In genomic region chr2:121245913-121246312, GRCh38 we compare ENCODE assay signal across 28 cellular contexts. TPM values are rescaled to one million over a fixed set of nuclear protein-coding genes. Genes with fewer than 3 reads are reported as not detected.
DNase-seq lines count a peak whose midpoint lies in the region; ATAC-seq, FAIRE-seq and TF ChIP-seq lines count a peak whose summit lies in the region.
"Had no signal": no experiment of that assay in that cellular context is flagged by ENCODE, and none has a peak within 500 bp of the region (broad histone marks: within the 10 kb centered on the region; RNA-seq: fewer than 3 reads in every experiment).

No MANE protein-coding gene starts in this region.

- WGBS in spleen, 5 donors = 79 to 94% (median 88%) methylated on average over 4 of the region's 4 CpGs

- no peak for TF ChIP-seq CTCF in HCT116 (IDR thresholded peaks at IDR 0.05 in 2 of 3, conservative IDR thresholded peaks at IDR 0.05 in 1 of 3; ENCODE audit: borderline replicate concordance in 1 of 3, insufficient read depth in 1 of 3, low read depth in 2 of 3, low read length in 2 of 3)
- no peak for TF ChIP-seq CTCF in kidney (IDR thresholded peaks at IDR 0.05; ENCODE audit: borderline replicate concordance, extremely low read depth, insufficient read depth)
- no peak for TF ChIP-seq CTCF in spleen (IDR thresholded peaks at IDR 0.05 in 8 of 11, conservative IDR thresholded peaks at IDR 0.05 in 3 of 11)
- TF ChIP-seq CTCF in osteocyte (IDR thresholded peaks at IDR 0.05) = no peak

- H3K9me2 ChIP-seq in HCT116 (ENCODE audit: insufficient read depth) = no peaks in the 10 kb centered on the region

- no peak overlapping the region for H3K9ac ChIP-seq in HCT116 (ENCODE audit: low read length)
- H3K9ac ChIP-seq in kidney (ENCODE audit: low read length in 2 of 2) = no peak overlapping the region
- H3K9ac ChIP-seq: BLaER1 treated with 17β-estradiol and CSF1 and Interleukin-3, amounts not matched to agents 10 nM and 100 nM had no signal

- POLR2A ChIA-PET in HCT116 (lab: Charles Lee) = no interaction called here

- no peak overlapping the region for H3K4me2 ChIP-seq in HCT116 (ENCODE audit: low read length)
- H3K4me2 ChIP-seq: A549 had no signal

- H3K27me3 Mint-ChIP-seq in osteocyte (ENCODE audit: unreplicated experiment) = peaks cover 14% of the 10 kb centered on the region
- H3K27me3 Mint-ChIP-seq: CD4-positive, alpha-beta T cell had no signal

- H3K79me2 ChIP-seq in HCT116 (ENCODE audit: insufficient read depth, low read length) = no peaks in the 10 kb centered on the region

- no peak overlapping the region for H3K27ac ChIP-seq in HCT116 (ENCODE audit: low read depth, low read length)
- no peak overlapping the region for H3K27ac ChIP-seq in kidney (ENCODE audit: low read depth in 2 of 2, low read length in 2 of 2)
- no peak overlapping the region for H3K27ac ChIP-seq in spleen
- H3K27ac ChIP-seq: A549; BLaER1 treated with 17β-estradiol and CSF1 and Interleukin-3, amounts not matched to agents 10 nM and 100 nM had no signal

- H3K9me3 ChIP-seq in HCT116 (ENCODE audit: control insufficient read depth in 1 of 2, insufficient read depth in 1 of 2, low read depth in 1 of 2, low read length in 2 of 2) (no peaks in the 10 kb centered on the region), kidney (ENCODE audit: control insufficient read depth in 1 of 2, low read length in 2 of 2) (no peaks in the 10 kb centered on the region), spleen (no peaks in the 10 kb centered on the region)
- H3K9me3 ChIP-seq: A549; BLaER1 treated with 17β-estradiol and CSF1 and Interleukin-3, amounts not matched to agents 10 nM and 100 nM; MG63 had no signal

- TF ChIP-seq POLR2A in HCT116 (IDR thresholded peaks at IDR 0.05; ENCODE audit: borderline replicate concordance, extremely low read depth, insufficient read depth, insufficient read length) (no peak), spleen (IDR thresholded peaks at IDR 0.05) (no peak)

- no peak overlapping the region for H2AFZ ChIP-seq in HCT116 (ENCODE audit: low read depth, low read length, poor library complexity, severe bottlenecking)

- FAIRE-seq in kidney (lab: Jason Lieb, UNC) = no peak
- FAIRE-seq: A549, GM12878, H1 had no signal

- H4K20me1 ChIP-seq in HCT116 (ENCODE audit: insufficient read depth) = no peaks in the 10 kb centered on the region

- H3K4me3 ChIP-seq in HCT116 (replicated peaks in 1 of 2; ENCODE audit: low read depth in 1 of 2, low read length in 2 of 2) = no peak overlapping the region
- H3K4me3 ChIP-seq in kidney (ENCODE audit: low read length in 2 of 2) = no peak overlapping the region
- no peak overlapping the region for H3K4me3 ChIP-seq in spleen
- H3K4me3 ChIP-seq: A549; BLaER1 treated with 17β-estradiol and CSF1 and Interleukin-3, amounts not matched to agents 10 nM and 100 nM; GM12878; MG63 had no signal

- RAD21 ChIA-PET in HCT116 (lab: Charles Lee; ENCODE audit: low non-redundant PET in 1 of 2, low total read pairs in 2 of 2, uncharacterized antibody in 2 of 2, unreplicated experiment in 2 of 2) = no interaction called here

- H3K4me1 Mint-ChIP-seq in osteocyte (ENCODE audit: unreplicated experiment) = no peaks in the 10 kb centered on the region

- DNase-seq in HCT116 (ENCODE audit: low read depth, low spot score) = no peak
- peak; percentile 53 for DNase-seq in OCI-M1 (lab: John Stamatoyannopoulos, UW)
- peak; percentile 48 for DNase-seq in kidney
- DNase-seq in spleen = peak; percentile 56
- no peak for DNase-seq in osteocyte (ENCODE audit: extremely low spot score, unreplicated experiment)
- no peak for DNase-seq in NCI-H2196 treated with DMSO at 0.1 percent for 48 hours (lab: John Stamatoyannopoulos, UW; ENCODE audit: unreplicated experiment)
- DNase-seq in HuH-7 (ENCODE audit: low spot score) = no peak
- DNase-seq: AML-193; CD4-positive, alpha-beta T cell; COR-L47; DMS 273 treated with DMSO at 0.1 percent for 48 hours; DMS79; EL; GDM1; KG1; MG63; NCI-H1105 treated with DMSO at 0.1 percent for 48 hours; NCI-H146; NCI-H2107; NCI-H446; NCI-H526; NCI-H82; RPMI8226; SHP77 had no signal

- no peaks in the 10 kb centered on the region for H3K9me3 Mint-ChIP-seq in osteocyte (ENCODE audit: unreplicated experiment)
- H3K9me3 Mint-ChIP-seq: CD4-positive, alpha-beta T cell had no signal

- H3K4me3 Mint-ChIP-seq in osteocyte (ENCODE audit: unreplicated experiment) = no peak overlapping the region
- H3K4me3 Mint-ChIP-seq: CD4-positive, alpha-beta T cell had no signal

- CTCF ChIA-PET in HCT116 (lab: Charles Lee) = no interaction called here

- H3K27me3 ChIP-seq in HCT116 (ENCODE audit: insufficient read depth, low read length) (no peaks in the 10 kb centered on the region), spleen (replicated peaks in 1 of 7) (no peaks in the 10 kb centered on the region)
- H3K27me3 ChIP-seq: BLaER1 treated with 17β-estradiol and CSF1 and Interleukin-3, amounts not matched to agents 10 nM and 100 nM; MG63 had no signal

- H3K36me3 Mint-ChIP-seq in osteocyte (ENCODE audit: unreplicated experiment) = no peaks in the 10 kb centered on the region

- TF ChIP-seq RAD21 in HCT116 (IDR thresholded peaks at IDR 0.05; ENCODE audit: low read depth) = no peak

- H3K4me1 ChIP-seq in HCT116 (ENCODE audit: control insufficient read depth in 1 of 2, insufficient read depth in 2 of 2, low read length in 2 of 2) = no peaks in the 10 kb centered on the region
- H3K4me1 ChIP-seq in kidney (ENCODE audit: control insufficient read depth in 1 of 2, insufficient read depth in 1 of 2, low read depth in 1 of 2, low read length in 2 of 2) = peaks cover 3 to 21% of the 10 kb centered on the region in 2 donors
- H3K4me1 ChIP-seq in spleen = no peaks in the 10 kb centered on the region
- H3K4me1 ChIP-seq: A549 had no signal

- intact Hi-C loops in HCT116 (cut with micrococcal nuclease) = no loop called here
- intact Hi-C loops in kidney (cut with DNase I) = no loop called here
- intact Hi-C loops in spleen (cut with DNase I; ENCODE audit: low total_unique reads) = no loop called here

- no peak overlapping the region for H3K27ac Mint-ChIP-seq in osteocyte (ENCODE audit: unreplicated experiment)
- H3K27ac Mint-ChIP-seq: CD4-positive, alpha-beta T cell had no signal

- no TSS peak for BruUV-seq in HCT116 (replicated peaks; lab: Mats Ljungman, UMichigan)

- H3K36me3 ChIP-seq in HCT116 (ENCODE audit: control insufficient read depth in 1 of 2, insufficient read depth in 2 of 2, low read length in 2 of 2) (no peaks in the 10 kb centered on the region), kidney (ENCODE audit: control insufficient read depth in 1 of 2, insufficient read depth in 2 of 2, low read length in 2 of 2) (peaks cover 51 to 62% of the 10 kb centered on the region in 2 donors), spleen (peaks cover 0 to 17% (median 0%) of the 10 kb centered on the region in 6 donors)
- H3K36me3 ChIP-seq: BLaER1 treated with 17β-estradiol and CSF1 and Interleukin-3, amounts not matched to agents 10 nM and 100 nM; MG63 had no signal

- no peak for ATAC-seq in HCT116
- ATAC-seq: A549, GM12878 had no signal

TF ChIP-seq in HCT116, 20 proteins besides CTCF, POLR2A, EP300 and RAD21:
- TF ChIP-seq YY1 (IDR thresholded peaks at IDR 0.05; ENCODE audit: extremely low read depth, insufficient replicate concordance, low read depth, low read length) (no peak), CEBPB (IDR thresholded peaks at IDR 0.05; ENCODE audit: low read depth) (0 out of 2 replicates have a peak, but pooled peaks have one; percentile 40), FOSL1 (IDR thresholded peaks at IDR 0.05; ENCODE audit: low read depth) (no peak)

RNA-seq across cellular contexts. Expression of gene TFCP2L1, which starts 39.1 kb away (rescaled TPM):
- 8.4 TPM for total RNA-seq in HCT116 (2021; ENCODE audit: unreplicated experiment)
- polyA plus RNA-seq in HCT116 (2012) = 4.5 and 6.0 TPM in 2 replicates
- 172 TPM for total RNA-seq in kidney
- polyA plus RNA-seq in kidney (ENCODE audit: insufficient read depth, low read depth, low replicate concordance) = 44.4 TPM
- total RNA-seq in spleen = 1 to 10 TPM; 2.4 to 8.9 (median 5.2) TPM
- polyA plus RNA-seq in spleen = 1 to 10 TPM in 1 of 3 donors, under 1 TPM in 2; 0.15 to 1.8 (median 0.39) TPM
- not detected in 2 replicates for total RNA-seq in osteocyte

Comparison
In these comparisons a context has a peak if more than half of its experiments do, and no peak if none do; other contexts are left out.
1. DNase-seq: peak in OCI-M1 (single experiment), kidney (single experiment) and spleen (single experiment); none in HCT116 (single experiment), osteocyte (single experiment), NCI-H2196 treated with DMSO at 0.1 percent for 48 hours (single experiment) and HuH-7 (single experiment).
2. RNA of gene TFCP2L1, which starts 39.1 kb away (total RNA-seq): 172 TPM in kidney (single experiment); 8.4 TPM in HCT116 (single experiment), 2.4 to 8.9 TPM in spleen and not detected in osteocyte; every median in the first group is over 10 times any median in the second.